In the genomic region with DNA sequence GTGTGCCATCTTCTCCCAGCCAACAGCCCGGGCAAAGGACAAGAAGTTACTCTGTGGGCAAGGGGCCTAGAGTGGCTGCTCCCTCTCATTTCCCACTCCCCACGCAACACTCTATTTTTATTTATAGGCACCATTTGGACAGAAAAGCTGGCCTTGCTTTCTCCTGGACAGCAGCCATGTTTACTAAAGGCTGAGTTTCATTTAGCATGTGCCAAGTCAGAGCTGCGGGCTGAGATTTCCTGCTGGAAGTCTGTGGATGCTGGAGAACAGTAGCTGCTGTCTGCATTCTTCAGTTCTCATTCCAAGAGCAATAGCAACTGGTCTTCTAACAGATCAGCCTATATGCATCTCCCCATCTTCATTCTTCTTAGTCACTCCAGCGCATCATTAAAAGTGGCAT, we compare ENCODE assay signal across 15 cellular contexts. TPM values are rescaled to one million over a fixed set of nuclear protein-coding genes. Genes with fewer than 3 reads are reported as not detected.
DNase-seq lines count a peak whose midpoint lies in the region; ATAC-seq and TF ChIP-seq lines count a peak whose summit lies in the region.
"Had no signal": no experiment of that assay in that cellular context is flagged by ENCODE, and none has a peak within 500 bp of the region (broad histone marks: within the 10 kb centered on the region; RNA-seq: fewer than 3 reads in every experiment).

No MANE protein-coding gene starts in this region.

- peaks cover 30% of the 10 kb centered on the region for H3K4me1 ChIP-seq in PC-3 (ENCODE audit: insufficient read depth, low read length)
- peaks cover 0 to 26% of the 10 kb centered on the region in 2 experiments; a peak in 2 of 4 replicates for H3K4me1 ChIP-seq in SK-N-SH (ENCODE audit: control insufficient read depth in 1 of 2, insufficient read depth in 2 of 2, low read depth in 1 of 2, low read length in 1 of 2)
- H3K4me1 ChIP-seq: SJSA1 had no signal

- POLR2A ChIA-PET in PC-3 (lab: Charles Lee; ENCODE audit: unreplicated experiment) (no interaction called here), SK-N-SH (lab: Yijun Ruan, JAX) (no interaction called here)

- DNase-seq in ELR (ENCODE audit: low read depth), result peak; percentile 12
- DNase-seq in PC-3, result peak; percentile 60
- DNase-seq in fibroblast of the conjunctiva (ENCODE audit: low read depth), result peak; percentile 17
- DNase-seq in sciatic nerve (ENCODE audit: low spot score), result peak; percentile 43
- DNase-seq in COR-L47 (lab: John Stamatoyannopoulos, UW), result no peak
- no peak for DNase-seq in MV-4-11 (lab: John Stamatoyannopoulos, UW)
- DNase-seq in SK-N-SH, result no peak
- DNase-seq: DMS79; NCI-H1105 treated with DMSO at 0.1 percent for 48 hours; stimulated activated CD4-positive, alpha-beta T cell treated with anti-CD3 and anti-CD28 coated beads, Interleukin-15, amount 100 ng/mL, for 24 hours; upper lobe of right lung; WERI-Rb-1 had no signal

- no TSS peak for BruUV-seq in PC-3 (replicated peaks; lab: Mats Ljungman, UMichigan)

- no peak overlapping the region for H3K4me3 ChIP-seq in PC-3 (ENCODE audit: low read length)
- no peak overlapping the region for H3K4me3 ChIP-seq in SK-N-SH (ENCODE audit: low read depth in 2 of 2, low read length in 1 of 2)
- H3K4me3 ChIP-seq: SJSA1, upper lobe of right lung had no signal

- ATAC-seq in PC-3 (peak; percentile 41), sciatic nerve (no peak), GM21447 (IDR thresholded peaks at IDR 0.05; ENCODE audit: unreplicated experiment) (no peak)
- ATAC-seq: HCT116, upper lobe of right lung had no signal

- H3K9ac ChIP-seq in PC-3 (ENCODE audit: low read length) (no peak overlapping the region), SK-N-SH (no peak overlapping the region)

- CTCF ChIA-PET in PC-3 (lab: Charles Lee) (no interaction called here), SK-N-SH (lab: Yijun Ruan, JAX) (no interaction called here)

- H3K27ac ChIP-seq in PC-3 (ENCODE audit: low read length), result no peak overlapping the region
- H3K27ac ChIP-seq in SK-N-SH (ENCODE audit: low read depth in 2 of 2, low read length in 1 of 2), result no peak overlapping the region
- H3K27ac ChIP-seq: SJSA1, upper lobe of right lung, WERI-Rb-1 had no signal

- no peak for TF ChIP-seq CTCF in PC-3 (conservative IDR thresholded peaks at IDR 0.05; ENCODE audit: low read depth, low read length)
- no peak for TF ChIP-seq CTCF in SK-N-SH (IDR thresholded peaks at IDR 0.05)

- intact Hi-C loops in PC-3 (cut with micrococcal nuclease), result no loop called here
- intact Hi-C loops in sciatic nerve (cut with DNase I), result no loop called here

- H3K4me2 ChIP-seq in PC-3 (ENCODE audit: low read length) (0 out of 2 replicates have a peak overlapping the region, but pooled peaks have one; percentile 12), SK-N-SH (no peak overlapping the region)

- no peaks in the 10 kb centered on the region for H4K20me1 ChIP-seq in PC-3 (ENCODE audit: low read length)
- no peaks in the 10 kb centered on the region for H4K20me1 ChIP-seq in SK-N-SH (ENCODE audit: insufficient read depth)

- H2AFZ ChIP-seq in PC-3 (ENCODE audit: low read length) (no peak overlapping the region), SK-N-SH (ENCODE audit: low read depth) (no peak overlapping the region)

- no peak for TF ChIP-seq EP300 in SK-N-SH (IDR thresholded peaks at IDR 0.05; ENCODE audit: borderline replicate concordance in 1 of 2, low read depth in 1 of 2, low read length in 1 of 2)

- 95% methylated on average over 4 of the region's 4 CpGs for WGBS in SK-N-SH (ENCODE audit: low lambda C conversion rate)

- H3K36me3 ChIP-seq in PC-3 (ENCODE audit: low read depth, low read length) (no peaks in the 10 kb centered on the region), SK-N-SH (replicated peaks in 1 of 2; ENCODE audit: control insufficient read depth in 1 of 2, insufficient read depth in 2 of 2, low read length in 1 of 2) (no peaks in the 10 kb centered on the region)
- H3K36me3 ChIP-seq: SJSA1, upper lobe of right lung, WERI-Rb-1 had no signal

- H3K9me2 ChIP-seq in PC-3 (replicated peaks; ENCODE audit: low read length) (no peaks in the 10 kb centered on the region), SK-N-SH (no peaks in the 10 kb centered on the region)

- TF ChIP-seq RAD21 in SK-N-SH (IDR thresholded peaks at IDR 0.05; ENCODE audit: low read length), result no peak

- H3K27me3 ChIP-seq in PC-3 (ENCODE audit: low read length) (no peaks in the 10 kb centered on the region), SK-N-SH (ENCODE audit: insufficient read depth) (peaks cover 64% of the 10 kb centered on the region)

- H3F3A ChIP-seq in PC-3 (ENCODE audit: low read length, unreplicated experiment), result no peaks in the 10 kb centered on the region
- H3F3A ChIP-seq in SK-N-SH (replicated peaks; ENCODE audit: insufficient read depth), result no peaks in the 10 kb centered on the region

- H3K9me3 ChIP-seq in PC-3 (ENCODE audit: low read length) (no peaks in the 10 kb centered on the region), SK-N-SH (no peaks in the 10 kb centered on the region)
- H3K9me3 ChIP-seq: SJSA1, upper lobe of right lung had no signal

- H3K79me2 ChIP-seq in PC-3 (ENCODE audit: low read length), result no peaks in the 10 kb centered on the region
- H3K79me2 ChIP-seq in SK-N-SH (ENCODE audit: insufficient read depth), result no peaks in the 10 kb centered on the region

TF ChIP-seq in SK-N-SH, 30 proteins besides CTCF, POLR2A, EP300 and RAD21:
- TF ChIP-seq GATA2 (CRISPR knock-in tag; IDR thresholded peaks at IDR 0.05), result no peak
- TF ChIP-seq GABPA (IDR thresholded peaks at IDR 0.05; ENCODE audit: low read depth), result no peak
- no peak for TF ChIP-seq RFX5 (IDR thresholded peaks at IDR 0.05; ENCODE audit: low read length)
- no peak for TF ChIP-seq NFIC (IDR thresholded peaks at IDR 0.05; ENCODE audit: borderline replicate concordance)
- no peak for TF ChIP-seq RXRA (IDR thresholded peaks at IDR 0.05; ENCODE audit: borderline replicate concordance, low read depth)
- TF ChIP-seq JUND (IDR thresholded peaks at IDR 0.05), result no peak
- no peak for TF ChIP-seq TCF12 (IDR thresholded peaks at IDR 0.05)

RNA-seq across cellular contexts. Expression of gene COL2A1, which starts 8.3 kb away (rescaled TPM):
- total RNA-seq in PC-3 (2014; rRNA removed) (6.7 TPM in 2 replicates), sciatic nerve (not detected)
- 0.02 TPM in 1 of 2 replicates, not detected in the other for polyA plus RNA-seq in SK-N-SH (2012; rRNA removed)
- not detected in 2 replicates for polyA plus RNA-seq in SK-N-SH (2012; cell fraction: cytosol; rRNA removed)
- 0.01 TPM in 1 of 2 replicates, not detected in the other for polyA plus RNA-seq in SK-N-SH (2012; cell fraction: nucleus; rRNA removed)
- total RNA-seq: SJSA1, upper lobe of right lung had no signal

RNA-seq across cellular contexts. Expression of gene TMEM106C, which starts 32.6 kb away (rescaled TPM):
- total RNA-seq in PC-3 (2014; rRNA removed) (114 and 166 TPM in 2 replicates), sciatic nerve (47.9 TPM)
- 133 and 173 TPM in 2 replicates for polyA plus RNA-seq in SK-N-SH (2012; rRNA removed)
- polyA plus RNA-seq in SK-N-SH (2012; cell fraction: cytosol; rRNA removed), result 112 and 161 TPM in 2 replicates
- 101 and 122 TPM in 2 replicates for polyA plus RNA-seq in SK-N-SH (2012; cell fraction: nucleus; rRNA removed)

Comparison
In these comparisons a context has a peak if more than half of its experiments do, and no peak if none do; other contexts are left out.
1. DNase-seq: peak in ELR (single experiment), PC-3 (single experiment), fibroblast of the conjunctiva (single experiment) and sciatic nerve (single experiment); none in COR-L47 (single experiment), MV-4-11 (single experiment) and SK-N-SH (single experiment).